13 cellular contexts compared by ENCODE assay signal in the genomic region with DNA sequence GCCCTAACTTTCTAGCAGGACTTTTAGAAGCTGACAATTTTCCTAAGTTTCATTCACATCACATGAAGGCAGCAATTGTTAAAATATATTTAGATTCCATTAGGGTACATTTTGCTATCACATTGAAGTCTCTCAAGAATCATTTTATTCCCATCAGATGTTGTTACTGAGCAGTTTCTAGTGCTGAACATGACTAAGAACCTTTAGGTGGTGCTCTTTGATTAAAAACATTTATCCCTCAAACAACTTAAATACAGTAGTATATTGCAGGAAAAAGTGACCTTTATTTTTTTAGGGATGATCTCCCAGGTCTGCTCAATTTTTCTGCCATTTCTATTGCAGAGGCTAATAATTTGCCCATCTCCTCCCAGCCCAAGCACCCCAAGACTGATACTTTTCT. TPM values are rescaled to one million over a fixed set of nuclear protein-coding genes. Genes with fewer than 3 reads are reported as not detected.
DNase-seq lines count a peak whose midpoint lies in the region; ATAC-seq and TF ChIP-seq lines count a peak whose summit lies in the region.
"Had no signal": no experiment of that assay in that cellular context is flagged by ENCODE, and none has a peak within 500 bp of the region (broad histone marks: within the 10 kb centered on the region; RNA-seq: fewer than 3 reads in every experiment).

No MANE protein-coding gene starts in this region.

- no peak for ATAC-seq in gastroesophageal sphincter

- no peak for TF ChIP-seq EP300 in gastroesophageal sphincter (IDR thresholded peaks at IDR 0.05)

- DNase-seq in DMS53 (lab: John Stamatoyannopoulos, UW) (peak; percentile 35), M059J (ENCODE audit: low read depth) (peak; percentile 41), astrocyte of the cerebellum (ENCODE audit: low read depth) (peak; percentile 16), spleen (no peak), NCI-H146 treated with DMSO at 0.1 percent for 48 hours (lab: John Stamatoyannopoulos, UW; ENCODE audit: unreplicated experiment) (no peak), EL (no peak)
- DNase-seq: activated CD4-positive, alpha-beta T cell treated with anti-CD3 and anti-CD28 coated beads, Interleukin-2, amount 10 ng/mL, durations not matched to agents 7 days and 5 days; activated naive CD4-positive, alpha-beta T cell treated with Interleukin-2 at 50 U/mL for 16 hours; Calu3; SHP77 treated with DMSO at 0.1 percent for 48 hours; stimulated activated CD8-positive, alpha-beta memory T cell treated with anti-CD3 and anti-CD28 coated beads, Interleukin-4, amount 100 ng/mL, for 48 hours had no signal

- H3K27ac ChIP-seq in liver (ENCODE audit: low read depth in 1 of 2, low read length in 2 of 2) (no peak overlapping the region), spleen (no peak overlapping the region), gastroesophageal sphincter (no peak overlapping the region)

- no peak overlapping the region for H3K9ac ChIP-seq in liver (ENCODE audit: low read depth in 1 of 2, low read length in 2 of 2)

- H3K4me3 ChIP-seq in astrocyte of the cerebellum (ENCODE audit: low read depth, low read length), result no peak overlapping the region
- H3K4me3 ChIP-seq in liver (ENCODE audit: low read depth in 1 of 3, low read length in 3 of 3), result no peak overlapping the region
- no peak overlapping the region for H3K4me3 ChIP-seq in spleen
- H3K4me3 ChIP-seq in gastroesophageal sphincter, result no peak overlapping the region

- H3K36me3 ChIP-seq in liver (ENCODE audit: control insufficient read depth in 4 of 4, insufficient read depth in 3 of 4, low read depth in 1 of 4, low read length in 3 of 4) (peaks cover 0 to 7% (median 4%) of the 10 kb centered on the region in 4 donors), spleen (peaks cover 0 to 59% (median 17%) of the 10 kb centered on the region in 6 donors), gastroesophageal sphincter (peaks cover 0 to 43% of the 10 kb centered on the region in 2 donors)

- TF ChIP-seq CTCF in astrocyte of the cerebellum (IDR thresholded peaks at IDR 0.05; ENCODE audit: low read depth, low read length, missing control alignments), result no peak
- TF ChIP-seq CTCF in liver (IDR thresholded peaks at IDR 0.05; ENCODE audit: low read depth, low read length, missing input control), result no peak
- TF ChIP-seq CTCF in spleen (IDR thresholded peaks at IDR 0.05 in 8 of 11, conservative IDR thresholded peaks at IDR 0.05 in 3 of 11), result peak in 1 of 11 experiments; percentile 10
- TF ChIP-seq CTCF in gastroesophageal sphincter (IDR thresholded peaks at IDR 0.05), result peak in 1 of 4 experiments; percentile 18

- no peak for TF ChIP-seq POLR2A in spleen (IDR thresholded peaks at IDR 0.05)
- TF ChIP-seq POLR2A in gastroesophageal sphincter (IDR thresholded peaks at IDR 0.05), result no peak

- no peaks in the 10 kb centered on the region for H3K4me1 ChIP-seq in liver (ENCODE audit: control insufficient read depth in 4 of 4, insufficient read depth in 4 of 4, low read length in 3 of 4)
- H3K4me1 ChIP-seq in spleen, result peaks cover 0 to 28% (median 7%) of the 10 kb centered on the region in 6 donors
- H3K4me1 ChIP-seq in gastroesophageal sphincter, result peaks cover 0 to 3% (median 0%) of the 10 kb centered on the region in 3 donors

- TF ChIP-seq RAD21 in liver (IDR thresholded peaks at IDR 0.05), result peak; percentile 47 to 57

- intact Hi-C loops in spleen (cut with DNase I; ENCODE audit: low total_unique reads), result no loop called here

- no peaks in the 10 kb centered on the region for H3K9me3 ChIP-seq in liver (ENCODE audit: control insufficient read depth in 4 of 4, low read length in 3 of 4)
- peaks cover 0 to 4% (median 0%) of the 10 kb centered on the region in 8 donors for H3K9me3 ChIP-seq in spleen
- H3K9me3 ChIP-seq in gastroesophageal sphincter, result no peaks in the 10 kb centered on the region

- in situ Hi-C loops in astrocyte of the cerebellum (cut with HindIII; ENCODE audit: low sequenced_read_pairs), result no loop called here

- H3K27me3 ChIP-seq in liver (ENCODE audit: control insufficient read depth in 4 of 4, insufficient read depth in 4 of 4, low read length in 3 of 4) (no peaks in the 10 kb centered on the region), spleen (replicated peaks in 1 of 7) (no peaks in the 10 kb centered on the region), gastroesophageal sphincter (no peaks in the 10 kb centered on the region)

TF ChIP-seq in liver, 16 proteins besides CTCF, POLR2A, EP300 and RAD21:
- TF ChIP-seq FOXA2 (IDR thresholded peaks at IDR 0.05), result no peak
- no peak for TF ChIP-seq SP1 (IDR thresholded peaks at IDR 0.05)
- no peak for TF ChIP-seq YY1 (IDR thresholded peaks at IDR 0.05)
- TF ChIP-seq NR2F2 (IDR thresholded peaks at IDR 0.05), result no peak
- TF ChIP-seq, protein P1, sequence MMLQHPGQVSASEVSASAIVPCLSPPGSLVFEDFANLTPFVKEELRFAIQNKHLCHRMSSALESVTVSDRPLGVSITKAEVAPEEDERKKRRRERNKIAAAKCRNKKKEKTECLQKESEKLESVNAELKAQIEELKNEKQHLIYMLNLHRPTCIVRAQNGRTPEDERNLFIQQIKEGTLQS (IDR thresholded peaks at IDR 0.05), result no peak
- no peak for TF ChIP-seq HNF4A (conservative IDR thresholded peaks at IDR 0.05)
- TF ChIP-seq, protein P2, sequence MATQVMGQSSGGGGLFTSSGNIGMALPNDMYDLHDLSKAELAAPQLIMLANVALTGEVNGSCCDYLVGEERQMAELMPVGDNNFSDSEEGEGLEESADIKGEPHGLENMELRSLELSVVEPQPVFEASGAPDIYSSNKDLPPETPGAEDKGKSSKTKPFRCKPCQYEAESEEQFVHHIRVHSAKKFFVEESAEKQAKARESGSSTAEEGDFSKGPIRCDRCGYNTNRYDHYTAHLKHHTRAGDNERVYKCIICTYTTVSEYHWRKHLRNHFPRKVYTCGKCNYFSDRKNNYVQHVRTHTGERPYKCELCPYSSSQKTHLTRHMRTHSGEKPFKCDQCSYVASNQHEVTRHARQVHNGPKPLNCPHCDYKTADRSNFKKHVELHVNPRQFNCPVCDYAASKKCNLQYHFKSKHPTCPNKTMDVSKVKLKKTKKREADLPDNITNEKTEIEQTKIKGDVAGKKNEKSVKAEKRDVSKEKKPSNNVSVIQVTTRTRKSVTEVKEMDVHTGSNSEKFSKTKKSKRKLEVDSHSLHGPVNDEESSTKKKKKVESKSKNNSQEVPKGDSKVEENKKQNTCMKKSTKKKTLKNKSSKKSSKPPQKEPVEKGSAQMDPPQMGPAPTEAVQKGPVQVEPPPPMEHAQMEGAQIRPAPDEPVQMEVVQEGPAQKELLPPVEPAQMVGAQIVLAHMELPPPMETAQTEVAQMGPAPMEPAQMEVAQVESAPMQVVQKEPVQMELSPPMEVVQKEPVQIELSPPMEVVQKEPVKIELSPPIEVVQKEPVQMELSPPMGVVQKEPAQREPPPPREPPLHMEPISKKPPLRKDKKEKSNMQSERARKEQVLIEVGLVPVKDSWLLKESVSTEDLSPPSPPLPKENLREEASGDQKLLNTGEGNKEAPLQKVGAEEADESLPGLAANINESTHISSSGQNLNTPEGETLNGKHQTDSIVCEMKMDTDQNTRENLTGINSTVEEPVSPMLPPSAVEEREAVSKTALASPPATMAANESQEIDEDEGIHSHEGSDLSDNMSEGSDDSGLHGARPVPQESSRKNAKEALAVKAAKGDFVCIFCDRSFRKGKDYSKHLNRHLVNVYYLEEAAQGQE (IDR thresholded peaks at IDR 0.05), result no peak
- TF ChIP-seq JUND (IDR thresholded peaks at IDR 0.05), result no peak

RNA-seq across cellular contexts. Expression of a gene that starts 22.9 kb away (rescaled TPM):
- 167 and 185 TPM in 2 replicates for total RNA-seq in M059J (2014; rRNA removed; shearing (Covaris generic))
- total RNA-seq in liver, result 10 to 100 TPM; 64.4 to 81.8 TPM
- polyA plus RNA-seq in liver, result 10 to 100 TPM; 42.6 to 60.0 TPM
- 100 to 1,000 TPM in 1 of 7 donors, 10 to 100 TPM in 6; 73.5 to 106 (median 89.7) TPM for total RNA-seq in spleen
- polyA plus RNA-seq in spleen, result 10 to 100 TPM; 45.4 to 55.0 (median 53.0) TPM
- 100 to 1,000 TPM in 3 of 4 donors, 10 to 100 TPM in 1; 97.6 to 139 (median 116) TPM for total RNA-seq in gastroesophageal sphincter

RNA-seq across cellular contexts. Expression of a gene that starts 58.0 kb away (rescaled TPM):
- 37.8 and 51.3 TPM in 2 replicates for total RNA-seq in M059J (2014; rRNA removed; shearing (Covaris generic))
- total RNA-seq in liver (1,000 to 10,000 TPM in 1 of 2 donors, 10 to 100 TPM in 1; 45.6 to 1,262 TPM), spleen (10 to 100 TPM; 19.0 to 85.9 (median 33.2) TPM), gastroesophageal sphincter (10 to 100 TPM; 16.4 to 56.4 (median 29.2) TPM)
- polyA plus RNA-seq in liver (10 to 100 TPM; 13.8 to 38.7 TPM), spleen (1 to 10 TPM; 4.3 to 9.3 (median 4.7) TPM)

Comparison
In these comparisons a context has a peak if more than half of its experiments do, and no peak if none do; other contexts are left out.
1. DNase-seq: peak in DMS53 (single experiment), M059J (single experiment) and astrocyte of the cerebellum (single experiment); none in spleen (single experiment), NCI-H146 treated with DMSO at 0.1 percent for 48 hours (single experiment) and EL (single experiment).